ENCODE assay signal across 8 cellular contexts in genomic region chr11:62645934-62646824, GRCh38. TPM values are rescaled to one million over a fixed set of nuclear protein-coding genes. Genes with fewer than 3 reads are reported as not detected.
DNase-seq lines count a peak whose midpoint lies in the region; ATAC-seq and TF ChIP-seq lines count a peak whose summit lies in the region.

Gene GANAB (minus strand): TSS chr11:62646613. CDS start chr11:62646599, 14 bp downstream.

- H3K27ac ChIP-seq in liver (ENCODE audit: low read depth in 1 of 2, low read length in 2 of 2), result peak within 1 kb of the TSS; percentile 96 to 97

- H3K9me3 ChIP-seq in liver (ENCODE audit: control insufficient read depth in 4 of 4, low read length in 3 of 4), result no peaks in the 10 kb centered on the region

- H3K36me3 ChIP-seq in liver (ENCODE audit: control insufficient read depth in 4 of 4, insufficient read depth in 3 of 4, low read depth in 1 of 4, low read length in 3 of 4), result peaks cover 0 to 14% (median 7%) of the 10 kb centered on the region in 4 donors

- peak within 1 kb of the TSS; percentile 88 to 95 (median 95) for H3K4me3 ChIP-seq in liver (ENCODE audit: low read depth in 1 of 3, low read length in 3 of 3)

- H3K9ac ChIP-seq in liver (ENCODE audit: low read depth in 1 of 2, low read length in 2 of 2), result peak within 1 kb of the TSS; percentile 80 to 89

- WGBS in liver, result under 1% methylated on average over 75 of the region's 75 CpGs

- peak; percentile 8 to 48 for TF ChIP-seq RAD21 in liver (IDR thresholded peaks at IDR 0.05)

- peaks cover 4 to 31% (median 25%) of the 10 kb centered on the region in 4 donors for H3K4me1 ChIP-seq in liver (ENCODE audit: control insufficient read depth in 4 of 4, insufficient read depth in 4 of 4, low read length in 3 of 4)

- DNase-seq in C1 segment of cervical spinal cord (lab: John Stamatoyannopoulos, UW) (peak; percentile 84 to 97 (median 95)), NCI-H82 (lab: John Stamatoyannopoulos, UW) (peak; percentile 98), dermis microvascular lymphatic vessel endothelial cell (ENCODE audit: low read depth in 2 of 2) (peak; percentile 93 to 98)
- peak; percentile 100 for DNase-seq in activated CD4-positive, alpha-beta T cell treated with anti-CD3 and anti-CD28 coated beads, Interleukin-2, amount 50 U/mL, for 48 hours
- DNase-seq in stimulated activated CD4-positive, alpha-beta T cell treated with anti-CD3 and anti-CD28 coated beads, Interleukin-4, amount 100 ng/mL, for 24 hours, result peak; percentile 100

- TF ChIP-seq CTCF in liver (IDR thresholded peaks at IDR 0.05; ENCODE audit: low read depth, low read length, missing input control), result no peak

- peak; percentile 89 for ATAC-seq in GM19395 (IDR thresholded peaks at IDR 0.05; ENCODE audit: unreplicated experiment)
- peak; percentile 92 for ATAC-seq in HG03571 (IDR thresholded peaks at IDR 0.05; ENCODE audit: unreplicated experiment)

- no peaks in the 10 kb centered on the region for H3K27me3 ChIP-seq in liver (ENCODE audit: control insufficient read depth in 4 of 4, insufficient read depth in 4 of 4, low read length in 3 of 4)

TF ChIP-seq in liver, 16 proteins besides CTCF, POLR2A, EP300 and RAD21:
- peak; percentile 99 for TF ChIP-seq YY1 (IDR thresholded peaks at IDR 0.05)
- no peak for TF ChIP-seq HNF4G (IDR thresholded peaks at IDR 0.05)
- no peak for TF ChIP-seq FOXA2 (IDR thresholded peaks at IDR 0.05)
- TF ChIP-seq JUND (IDR thresholded peaks at IDR 0.05), result no peak
- TF ChIP-seq EGR1 (IDR thresholded peaks at IDR 0.05; ENCODE audit: low read depth in 2 of 2), result no peak
- TF ChIP-seq FOXA1 (IDR thresholded peaks at IDR 0.05), result no peak
- TF ChIP-seq ZBTB33 (IDR thresholded peaks at IDR 0.05), result peak; percentile 45
- TF ChIP-seq MAX (IDR thresholded peaks at IDR 0.05), result peak; percentile 58
- peak; percentile 74 for TF ChIP-seq SP1 (IDR thresholded peaks at IDR 0.05)
- TF ChIP-seq REST (IDR thresholded peaks at IDR 0.05), result peak; percentile 19
- peak; percentile 50 for TF ChIP-seq TAF1 (conservative IDR thresholded peaks at IDR 0.05)
- peak; percentile 71 to 87 for TF ChIP-seq HNF4A (conservative IDR thresholded peaks at IDR 0.05)
- peak; percentile 45 to 90 for TF ChIP-seq GABPA (IDR thresholded peaks at IDR 0.05 in 1 of 2, conservative IDR thresholded peaks at IDR 0.05 in 1 of 2)
- TF ChIP-seq RXRA (IDR thresholded peaks at IDR 0.05), result peak in 1 of 2 donors; percentile 37
- no peak for TF ChIP-seq ATF3 (IDR thresholded peaks at IDR 0.05)
- TF ChIP-seq NR2F2 (IDR thresholded peaks at IDR 0.05), result peak; percentile 75

RNA-seq across cellular contexts. Expression of gene GANAB, which starts in this region (rescaled TPM):
- total RNA-seq in dermis microvascular lymphatic vessel endothelial cell (204 and 246 TPM in 2 replicates), liver (100 to 1,000 TPM; 130 to 209 TPM)
- 100 to 1,000 TPM in 1 of 2 donors, 10 to 100 TPM in 1; 45.2 to 166 TPM for polyA plus RNA-seq in liver

Comparison
In these comparisons a context has a peak if more than half of its experiments do, and no peak if none do; other contexts are left out.
1. Peak in every context shown above with its lines: DNase-seq, ATAC-seq, H3K4me3 ChIP-seq and H3K27ac ChIP-seq.